In the genomic region with DNA sequence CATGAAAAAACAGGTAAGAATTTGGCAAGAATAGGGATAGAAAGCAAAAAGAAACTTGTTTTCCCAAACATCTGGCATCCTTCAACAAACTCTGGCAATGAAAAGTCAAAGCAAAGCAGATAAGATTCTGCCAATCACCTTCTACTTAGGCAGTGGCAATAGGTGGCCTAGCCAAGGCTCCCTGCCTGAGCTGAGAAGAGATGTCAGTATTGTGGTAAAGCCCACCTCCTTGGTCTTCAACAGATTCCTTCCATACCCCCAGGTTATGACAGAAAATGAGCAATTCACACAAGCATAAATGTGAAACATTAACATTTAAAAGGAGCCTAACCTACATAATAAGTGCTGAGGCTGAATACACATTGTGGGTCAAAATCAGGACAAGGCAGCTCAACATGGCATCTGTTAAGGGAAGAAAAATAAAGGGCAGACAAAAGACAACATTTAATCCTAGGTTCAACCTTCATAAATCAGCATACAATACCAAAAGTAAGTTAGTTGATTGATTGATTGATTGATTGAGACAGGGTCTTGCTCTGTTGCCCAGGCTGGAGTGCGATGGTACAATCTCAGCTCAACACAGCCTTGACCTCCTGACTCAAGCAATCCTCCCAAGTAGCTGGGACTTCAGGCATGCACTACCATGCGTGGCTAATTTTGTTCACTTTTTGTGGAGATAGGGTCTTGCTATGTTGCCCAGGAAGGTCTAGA, we compare ENCODE assay signal across 15 cellular contexts.
DNase-seq lines count a peak whose midpoint lies in the region; ATAC-seq and TF ChIP-seq lines count a peak whose summit lies in the region.
"Had no signal": no experiment of that assay in that cellular context is flagged by ENCODE, and none has a peak within 500 bp of the region (broad histone marks: within the 10 kb centered on the region; RNA-seq: fewer than 3 reads in every experiment).

No MANE protein-coding gene starts in this region.

- no peak overlapping the region for H2AFZ ChIP-seq in mammary epithelial cell (ENCODE audit: low read depth, low read length)

- intact Hi-C loops in upper lobe of right lung (cut with DNase I) (no loop called here), mammary epithelial cell (cut with micrococcal nuclease) (no loop called here)

- H3K36me3 ChIP-seq in upper lobe of right lung: no peaks in the 10 kb centered on the region
- peaks cover 1% of the 10 kb centered on the region for H3K36me3 ChIP-seq in mammary epithelial cell (ENCODE audit: insufficient read depth, low read length)
- H3K36me3 ChIP-seq: heart right ventricle had no signal

- H3K79me2 ChIP-seq in mammary epithelial cell (ENCODE audit: insufficient read depth, low read length): peaks cover 6% of the 10 kb centered on the region

- in situ Hi-C loops in mammary epithelial cell (cut with MboI; ENCODE audit: low sequenced_read_pairs in 2 of 2): no loop called here

- DNase-seq in DMS 273 (lab: John Stamatoyannopoulos, UW; ENCODE audit: unreplicated experiment) (peak; percentile 29), DMS 273 treated with DMSO at 0.1 percent for 48 hours (lab: John Stamatoyannopoulos, UW) (no peak), upper lobe of right lung (no peak), GF-D8 (lab: John Stamatoyannopoulos, UW) (no peak), mammary epithelial cell (no peak), NCI-H1092 (lab: John Stamatoyannopoulos, UW) (no peak)
- DNase-seq: activated CD8-positive, alpha-beta T cell treated with anti-CD3 and anti-CD28 coated beads for 36 hours; DMS53; heart right ventricle; NCI-H1694; T-helper 1 cell had no signal

- H3K9me3 ChIP-seq in upper lobe of right lung (no peaks in the 10 kb centered on the region), mammary epithelial cell (replicated peaks; ENCODE audit: insufficient read depth, low read length) (no peaks in the 10 kb centered on the region)
- H3K9me3 ChIP-seq: heart right ventricle had no signal

- H3K4me3 ChIP-seq in upper lobe of right lung (no peak overlapping the region), mammary epithelial cell (replicated peaks in 1 of 3; ENCODE audit: insufficient read depth in 1 of 3, low read depth in 2 of 3, low read length in 3 of 3) (no peak overlapping the region)
- H3K4me3 ChIP-seq: heart right ventricle had no signal

- H3K4me1 ChIP-seq in upper lobe of right lung (peaks cover 6% of the 10 kb centered on the region), mammary epithelial cell (ENCODE audit: insufficient read depth, low read length) (peaks cover 13% of the 10 kb centered on the region)

- H3K27me3 ChIP-seq in upper lobe of right lung (no peaks in the 10 kb centered on the region), mammary epithelial cell (ENCODE audit: insufficient read depth, low read length) (no peaks in the 10 kb centered on the region)
- H3K27me3 ChIP-seq: heart right ventricle had no signal

- CTCF ChIA-PET in mammary epithelial cell (lab: Charles Lee; ENCODE audit: low non-redundant PET): no interaction called here

- WGBS in mammary epithelial cell (ENCODE audit: low coverage, missing lambda C conversion rate): 100% methylated on average over 2 of the region's 2 CpGs

- BruUV-seq in mammary epithelial cell (replicated peaks; lab: Mats Ljungman, UMichigan): no TSS peak

- H3K27ac ChIP-seq in upper lobe of right lung (peak overlapping the region; percentile 18), mammary epithelial cell (ENCODE audit: insufficient read depth, low read depth, low read length) (no peak overlapping the region)
- H3K27ac ChIP-seq: 22Rv1 had no signal

- peak; percentile 25 for ATAC-seq in HG02840 (IDR thresholded peaks at IDR 0.05; ENCODE audit: low FRiP score, unreplicated experiment)
- peak; percentile 2 for ATAC-seq in HG03575 (IDR thresholded peaks at IDR 0.05; ENCODE audit: extremely low read depth, insufficient number of reproducible peaks, low FRiP score, unreplicated experiment)
- ATAC-seq in upper lobe of right lung: no peak
- ATAC-seq: activated CD8-positive, alpha-beta T cell treated with anti-CD3 and anti-CD28 coated beads for 36 hours; heart right ventricle; right cardiac atrium had no signal

- no peak overlapping the region for H3K9ac ChIP-seq in mammary epithelial cell (ENCODE audit: insufficient read depth, low read length)

- H4K20me1 ChIP-seq in mammary epithelial cell (ENCODE audit: insufficient read depth, low read length): no peaks in the 10 kb centered on the region

- dilution Hi-C loops in mammary epithelial cell (cut with HindIII; ENCODE audit: low sequenced_read_pairs): no loop called here

- no peak overlapping the region for H3K4me2 ChIP-seq in mammary epithelial cell (ENCODE audit: insufficient read depth, low read depth, low read length)

- no peak for TF ChIP-seq CTCF in upper lobe of right lung (IDR thresholded peaks at IDR 0.05)
- TF ChIP-seq CTCF in mammary epithelial cell (conservative IDR thresholded peaks at IDR 0.05 in 1 of 2, IDR thresholded peaks at IDR 0.05 in 1 of 2; ENCODE audit: extremely low read depth in 1 of 2, insufficient read depth in 1 of 2, low read depth in 1 of 2, low read length in 2 of 2): no peak
